21 cellular contexts compared by ENCODE assay signal in genomic region chr15:97446138-97446537, GRCh38.
"Had no signal": no experiment of that assay in that cellular context is flagged by ENCODE, and none has a peak within 500 bp of the region (broad histone marks: within the 10 kb centered on the region; RNA-seq: fewer than 3 reads in every experiment).

No MANE protein-coding gene starts in this region.

- H3K4me1 ChIP-seq: body of pancreas, left ventricle myocardium inferior, pancreas, psoas muscle, right atrium auricular region, spleen, upper lobe of left lung had no signal

- H3K27me3 ChIP-seq: body of pancreas, cardiac muscle cell, pancreas, right atrium auricular region, spleen, upper lobe of left lung had no signal

- H3K27ac Mint-ChIP-seq: activated CD4-positive, alpha-beta memory T cell treated with anti-CD3 and anti-CD28 coated beads for 36 hours; activated T-cell treated with anti-CD3 and anti-CD28 coated beads, Interleukin-2, amount 50 U/mL, for 72 hours; natural killer cell treated with Interleukin-12 subunit alpha and Interleukin-12 subunit beta and Interleukin-15 and Interleukin-18, amount 100 ng/mL, for 72 hours; T-helper 17 cell had no signal

- H3K36me3 ChIP-seq: cardiac muscle cell, left ventricle myocardium inferior, pancreas, right atrium auricular region, spleen, upper lobe of left lung had no signal

- H3K27me3 Mint-ChIP-seq: activated CD4-positive, alpha-beta memory T cell treated with anti-CD3 and anti-CD28 coated beads for 36 hours; natural killer cell treated with Interleukin-12 subunit alpha and Interleukin-12 subunit beta and Interleukin-15 and Interleukin-18, amount 100 ng/mL, for 72 hours; T-helper 17 cell had no signal

- H3K4me1 Mint-ChIP-seq: T-helper 17 cell had no signal

- H3K9me3 Mint-ChIP-seq: activated CD4-positive, alpha-beta memory T cell treated with anti-CD3 and anti-CD28 coated beads for 36 hours had no signal

- H3K4me3 ChIP-seq: body of pancreas, cardiac muscle cell, left ventricle myocardium inferior, pancreas, psoas muscle, right atrium auricular region, spleen, upper lobe of left lung had no signal

- H3K4me3 Mint-ChIP-seq: activated CD4-positive, alpha-beta memory T cell treated with anti-CD3 and anti-CD28 coated beads for 36 hours; activated T-cell treated with anti-CD3 and anti-CD28 coated beads, Interleukin-2, amount 50 U/mL, for 72 hours; natural killer cell treated with Interleukin-12 subunit alpha and Interleukin-12 subunit beta and Interleukin-15 and Interleukin-18, amount 100 ng/mL, for 72 hours; T-helper 17 cell had no signal

- DNase-seq: activated CD4-positive, alpha-beta memory T cell treated with anti-CD3 and anti-CD28 coated beads for 36 hours; activated CD4-positive, alpha-beta T cell treated with anti-CD3 and anti-CD28 coated beads for 48 hours; activated gamma-delta T cell; activated naive CD4-positive, alpha-beta T cell treated with anti-CD3 and anti-CD28 coated beads, Interleukin-2, amount 50 U/mL, for 16 hours; activated T-cell treated with anti-CD3 and anti-CD28 coated beads, Interleukin-2, amount 50 U/mL, for 72 hours; anterior cingulate cortex; body of pancreas; effector CD4-positive, alpha-beta T cell; erythroblast; foreskin fibroblast; left ventricle myocardium inferior; pancreas; psoas muscle; spleen; stimulated activated CD4-positive, alpha-beta T cell treated with anti-CD3 and anti-CD28 coated beads, Interleukin-4, amount 100 ng/mL, for 24 hours; stimulated activated naive CD4-positive, alpha-beta T cell treated with Interleukin-2 at 50 U/mL for 16 hours; T-helper 17 cell; upper lobe of left lung had no signal

- H3K27ac ChIP-seq: body of pancreas, cardiac muscle cell, left ventricle myocardium inferior, pancreas, psoas muscle, right atrium auricular region, spleen, upper lobe of left lung had no signal

- H3K9me3 ChIP-seq: body of pancreas, pancreas, psoas muscle, right atrium auricular region, upper lobe of left lung had no signal

- H3K36me3 Mint-ChIP-seq: activated CD4-positive, alpha-beta memory T cell treated with anti-CD3 and anti-CD28 coated beads for 36 hours; natural killer cell treated with Interleukin-12 subunit alpha and Interleukin-12 subunit beta and Interleukin-15 and Interleukin-18, amount 100 ng/mL, for 72 hours had no signal
